ENCODE assay signal across 34 cellular contexts in genomic region chr14:93328546-93328945, GRCh38. TPM values are rescaled to one million over a fixed set of nuclear protein-coding genes. Genes with fewer than 3 reads are reported as not detected.
"Had no signal": no experiment of that assay in that cellular context is flagged by ENCODE, and none has a peak within 500 bp of the region (broad histone marks: within the 10 kb centered on the region; RNA-seq: fewer than 3 reads in every experiment).

No MANE protein-coding gene starts in this region.

- H3K9me3 ChIP-seq: ascending aorta, MG63 had no signal

- H3K36me3 ChIP-seq: cardiac muscle cell had no signal

- ATAC-seq: activated CD4-positive, alpha-beta T cell treated with anti-CD3 and anti-CD28 coated beads for 36 hours; activated CD4-positive, CD25-positive, alpha-beta regulatory T cell treated with anti-CD3 and anti-CD28 coated beads, Interleukin-2, amount 50 U/mL, for 24 hours; activated CD8-positive, alpha-beta T cell treated with anti-CD3 and anti-CD28 coated beads, Interleukin-2, amount 10 ng/mL, durations not matched to agents 7 days and 5 days; Right ventricle myocardium inferior had no signal

- H3K27me3 ChIP-seq: ascending aorta, cardiac muscle cell, MG63 had no signal

- H3K27ac Mint-ChIP-seq: activated CD4-positive, alpha-beta T cell treated with anti-CD3 and anti-CD28 coated beads for 36 hours; activated CD4-positive, alpha-beta T cell treated with anti-CD3 and anti-CD28 coated beads, Interleukin-2, amount 10 ng/mL, durations not matched to agents 7 days and 5 days; activated CD8-positive, alpha-beta T cell treated with anti-CD3 and anti-CD28 coated beads, Interleukin-2, amount 10 ng/mL, durations not matched to agents 7 days and 5 days; activated naive CD4-positive, alpha-beta T cell treated with anti-CD3 and anti-CD28 coated beads, Interleukin-2, amount 50 U/mL, for 24 hours; activated naive CD8-positive, alpha-beta T cell treated with anti-CD3 and anti-CD28 coated beads, Interleukin-2, amount 10 ng/mL, durations not matched to agents 7 days and 5 days; activated T-cell treated with anti-CD3 and anti-CD28 coated beads, Interleukin-2, amount 50 U/mL, for 24 hours; activated T-helper 2 cell treated with anti-CD3 and anti-CD28 coated beads, Interferon-gamma antibody, Interleukin-2, Interleukin-4, amounts not matched to agents 10 μg/mL and 5 μg/mL and 100 μg/mL, durations not matched to agents 14 hours and 24 hours and 36 hours had no signal

- DNase-seq: activated CD4-positive, alpha-beta T cell treated with anti-CD3 and anti-CD28 coated beads for 36 hours; activated CD4-positive, alpha-beta T cell treated with anti-CD3 and anti-CD28 coated beads, Interleukin-2, amount 10 ng/mL, durations not matched to agents 7 days and 5 days; activated CD4-positive, alpha-beta T cell treated with anti-CD3 and anti-CD28 coated beads, Interleukin-2, amount 50 U/mL, for 48 hours; activated CD8-positive, alpha-beta T cell treated with anti-CD3 and anti-CD28 coated beads, Interleukin-2, amount 10 ng/mL, durations not matched to agents 7 days and 5 days; activated gamma-delta T cell; activated naive CD4-positive, alpha-beta T cell treated with Interleukin-2 at 50 U/mL for 16 hours; activated naive CD8-positive, alpha-beta T cell treated with anti-CD3 and anti-CD28 coated beads, Interleukin-2, amount 10 ng/mL, durations not matched to agents 7 days and 5 days; activated T-cell treated with anti-CD3 and anti-CD28 coated beads, Interleukin-2, amount 50 U/mL, for 24 hours; amygdala; Karpas-422; KBM-7; MG63; NCI-H1048; NCI-H1105 treated with DMSO at 0.1 percent for 48 hours; NCI-H1436; NCI-H1694 treated with DMSO at 0.1 percent for 48 hours; NCI-H2029; NCI-H345; NCI-H524 treated with DMSO at 0.1 percent for 48 hours; SW 1271; T-helper 1 cell; T-helper 2 cell had no signal

- H3K4me3 ChIP-seq: ascending aorta, cardiac muscle cell, MG63 had no signal

- H3K27me3 Mint-ChIP-seq: activated CD4-positive, alpha-beta T cell treated with anti-CD3 and anti-CD28 coated beads for 36 hours; activated CD4-positive, alpha-beta T cell treated with anti-CD3 and anti-CD28 coated beads, Interleukin-2, amount 10 ng/mL, durations not matched to agents 7 days and 5 days; activated naive CD4-positive, alpha-beta T cell treated with anti-CD3 and anti-CD28 coated beads, Interleukin-2, amount 50 U/mL, for 24 hours; activated naive CD8-positive, alpha-beta T cell treated with anti-CD3 and anti-CD28 coated beads, Interleukin-2, amount 10 ng/mL, durations not matched to agents 7 days and 5 days; activated T-cell treated with anti-CD3 and anti-CD28 coated beads, Interleukin-2, amount 50 U/mL, for 24 hours; central memory CD8-positive, alpha-beta T cell had no signal

- H3K27ac ChIP-seq: ascending aorta, cardiac muscle cell, RWPE1 had no signal

- FAIRE-seq: RCC 7860, TTC549 had no signal

- H3K4me3 Mint-ChIP-seq: activated CD4-positive, alpha-beta T cell treated with anti-CD3 and anti-CD28 coated beads for 36 hours; activated CD4-positive, alpha-beta T cell treated with anti-CD3 and anti-CD28 coated beads, Interleukin-2, amount 10 ng/mL, durations not matched to agents 7 days and 5 days; activated CD8-positive, alpha-beta T cell treated with anti-CD3 and anti-CD28 coated beads, Interleukin-2, amount 10 ng/mL, durations not matched to agents 7 days and 5 days; activated naive CD8-positive, alpha-beta T cell treated with anti-CD3 and anti-CD28 coated beads, Interleukin-2, amount 10 ng/mL, durations not matched to agents 7 days and 5 days; activated T-cell treated with anti-CD3 and anti-CD28 coated beads, Interleukin-2, amount 50 U/mL, for 24 hours; central memory CD8-positive, alpha-beta T cell had no signal

- H3K9me3 Mint-ChIP-seq: activated CD4-positive, alpha-beta T cell treated with anti-CD3 and anti-CD28 coated beads, Interleukin-2, amount 10 ng/mL, durations not matched to agents 7 days and 5 days; activated naive CD4-positive, alpha-beta T cell treated with anti-CD3 and anti-CD28 coated beads, Interleukin-2, amount 50 U/mL, for 24 hours; activated naive CD8-positive, alpha-beta T cell treated with anti-CD3 and anti-CD28 coated beads, Interleukin-2, amount 10 ng/mL, durations not matched to agents 7 days and 5 days; activated T-cell treated with anti-CD3 and anti-CD28 coated beads, Interleukin-2, amount 50 U/mL, for 24 hours; activated T-helper 2 cell treated with anti-CD3 and anti-CD28 coated beads, Interferon-gamma antibody, Interleukin-2, Interleukin-4, amounts not matched to agents 10 μg/mL and 5 μg/mL and 100 μg/mL, durations not matched to agents 14 hours and 24 hours and 36 hours; central memory CD8-positive, alpha-beta T cell had no signal

RNA-seq across cellular contexts. Expression of gene COX8C, which starts 18.4 kb away (rescaled TPM):
- total RNA-seq: activated CD4-positive, alpha-beta T cell treated with anti-CD3 and anti-CD28 coated beads for 36 hours; activated CD4-positive, alpha-beta T cell treated with anti-CD3 and anti-CD28 coated beads, Interleukin-2, amount 10 ng/mL, durations not matched to agents 7 days and 5 days; activated CD8-positive, alpha-beta T cell treated with anti-CD3 and anti-CD28 coated beads, Interleukin-2, amount 10 ng/mL, durations not matched to agents 7 days and 5 days; activated naive CD8-positive, alpha-beta T cell treated with anti-CD3 and anti-CD28 coated beads, Interleukin-2, amount 10 ng/mL, durations not matched to agents 7 days and 5 days; activated T-helper 2 cell treated with anti-CD3 and anti-CD28 coated beads, Interferon-gamma antibody, Interleukin-2, Interleukin-4, amounts not matched to agents 10 μg/mL and 5 μg/mL and 100 μg/mL, durations not matched to agents 14 hours and 24 hours and 36 hours; ascending aorta; cardiac muscle cell; NCI-H460 had no signal
- polyA plus RNA-seq: adipose tissue had no signal
